14 cellular contexts compared by ENCODE assay signal in the genomic region with DNA sequence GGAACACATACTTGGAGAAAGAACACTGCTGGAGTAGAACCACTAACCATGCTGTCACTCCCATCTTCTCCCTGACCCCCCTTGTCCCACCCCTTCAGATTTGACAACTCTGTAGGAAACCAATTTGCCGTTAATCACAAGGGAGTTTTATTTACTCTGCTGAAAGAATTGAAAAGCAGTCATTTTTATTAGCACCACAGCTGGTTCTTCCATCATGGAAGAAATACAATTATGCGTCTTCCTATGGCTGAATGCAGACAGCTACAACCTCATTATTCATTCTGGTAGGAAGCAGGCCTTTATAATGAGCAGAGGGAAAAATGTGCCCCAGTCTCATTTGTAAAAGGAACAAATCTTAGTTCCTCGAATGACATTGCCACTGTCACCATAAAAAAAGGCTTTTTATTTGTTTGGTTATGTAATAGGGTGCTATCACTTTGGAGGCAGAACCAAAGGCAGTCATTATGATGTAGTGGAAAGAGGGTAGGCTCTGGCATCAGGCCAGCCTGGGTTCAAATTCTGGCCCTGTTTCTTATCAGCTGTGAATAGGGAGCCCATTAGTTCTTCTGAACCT.
"Had no signal": no experiment of that assay in that cellular context is flagged by ENCODE, and none has a peak within 500 bp of the region (broad histone marks: within the 10 kb centered on the region; RNA-seq: fewer than 3 reads in every experiment).

No MANE protein-coding gene starts in this region.

- H3K4me3 ChIP-seq: breast epithelium, esophagus muscularis mucosa, lung, stomach, thoracic aorta had no signal

- H3K36me3 ChIP-seq: breast epithelium, esophagus muscularis mucosa, stomach, thoracic aorta had no signal

- H3K4me1 ChIP-seq: breast epithelium had no signal

- ATAC-seq: left cardiac atrium had no signal

- H3K27ac ChIP-seq: breast epithelium, esophagus muscularis mucosa, stomach, thoracic aorta had no signal

- H3K27me3 ChIP-seq: breast epithelium, esophagus muscularis mucosa, stomach had no signal

- H3K4me3 Mint-ChIP-seq: activated naive CD8-positive, alpha-beta T cell treated with anti-CD3 and anti-CD28 coated beads, Interleukin-2, amount 10 ng/mL, durations not matched to agents 7 days and 5 days; endodermal cell had no signal

- H3K27ac Mint-ChIP-seq: activated naive CD8-positive, alpha-beta T cell treated with anti-CD3 and anti-CD28 coated beads, Interleukin-2, amount 10 ng/mL, durations not matched to agents 7 days and 5 days; endodermal cell had no signal

- H3K9me3 Mint-ChIP-seq: activated naive CD8-positive, alpha-beta T cell treated with anti-CD3 and anti-CD28 coated beads, Interleukin-2, amount 10 ng/mL, durations not matched to agents 7 days and 5 days; endodermal cell had no signal

- H3K9me3 ChIP-seq: breast epithelium, esophagus muscularis mucosa, stomach, thoracic aorta had no signal

- DNase-seq: activated CD4-positive, alpha-beta T cell treated with anti-CD3 and anti-CD28 coated beads, Interleukin-2, amount 50 U/mL, for 4 hours; activated CD4-positive, CD25-positive, alpha-beta regulatory T cell treated with anti-CD3 and anti-CD28 coated beads, Interleukin-2, amount 50 U/mL, for 72 hours; activated naive CD8-positive, alpha-beta T cell treated with anti-CD3 and anti-CD28 coated beads, Interleukin-2, amount 10 ng/mL, durations not matched to agents 7 days and 5 days; dermis blood vessel endothelial cell; endodermal cell; left cardiac atrium; midbrain; posterior cingulate gyrus; stimulated activated CD4-positive, alpha-beta T cell treated with anti-CD3 and anti-CD28 coated beads, Interleukin-4, amount 100 ng/mL, for 4 hours; stomach had no signal
